ENCODE assay signal across 8 cellular contexts in the genomic region with DNA sequence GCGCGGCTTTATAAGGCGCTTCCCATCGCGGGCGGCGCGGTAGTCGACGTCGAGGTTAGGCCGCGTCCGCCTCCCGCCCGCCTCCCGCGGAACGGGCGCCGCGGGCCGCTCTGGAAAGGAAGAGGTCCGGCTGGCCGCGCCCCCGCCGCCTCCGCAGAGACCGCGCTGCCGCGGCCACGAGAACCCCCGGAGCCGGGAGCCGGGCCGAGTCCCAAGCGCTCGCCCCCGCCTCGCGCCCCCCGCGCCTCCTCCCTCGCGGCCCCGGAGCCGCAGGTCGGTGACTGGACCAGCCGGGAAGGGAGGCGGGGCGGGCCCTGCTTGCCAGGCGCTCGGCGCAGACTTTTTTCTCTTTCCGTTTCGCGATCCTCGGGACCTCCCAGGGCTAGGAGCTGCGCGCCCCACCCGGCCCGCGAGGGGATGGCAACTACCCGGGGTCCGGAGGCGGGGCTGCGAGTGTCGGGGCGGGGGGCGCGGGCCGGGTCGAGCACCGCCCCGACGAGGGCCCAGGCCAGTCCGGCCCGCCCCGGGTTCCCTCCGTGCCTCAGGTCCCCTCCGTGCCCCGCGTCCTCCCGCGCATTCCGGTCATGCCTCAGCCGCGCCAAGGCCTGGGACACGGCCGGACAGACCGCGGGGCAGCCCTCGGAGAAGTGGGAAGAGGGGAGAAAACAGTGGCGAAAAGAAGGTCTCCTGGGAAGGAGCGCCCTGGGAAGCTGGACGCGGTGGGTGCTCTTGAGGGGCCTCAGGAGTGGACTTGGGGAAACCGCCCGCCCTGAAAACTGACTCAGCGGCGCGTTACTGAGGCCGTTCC. TPM values are rescaled to one million over a fixed set of nuclear protein-coding genes. Genes with fewer than 3 reads are reported as not detected.
DNase-seq lines count a peak whose midpoint lies in the region; ATAC-seq and TF ChIP-seq lines count a peak whose summit lies in the region.

No MANE protein-coding gene starts in this region.

- H3K4me3 Mint-ChIP-seq in neural progenitor cell = peak overlapping the region; percentile 79

- H3K36me3 Mint-ChIP-seq in neural progenitor cell = no peaks in the 10 kb centered on the region

- peak overlapping the region; percentile 57 for H3K4me3 ChIP-seq in neural progenitor cell

- no peaks in the 10 kb centered on the region for H3K9me3 ChIP-seq in neural progenitor cell (ENCODE audit: low read depth)

- H4K20me1 ChIP-seq in neural progenitor cell (ENCODE audit: low read depth) = peaks cover 3% of the 10 kb centered on the region

- H3K27me3 ChIP-seq in foreskin keratinocyte (no peaks in the 10 kb centered on the region), neural progenitor cell (peaks cover 84% of the 10 kb centered on the region)

- no peaks in the 10 kb centered on the region for H3K9me3 Mint-ChIP-seq in neural progenitor cell

- H2AFZ ChIP-seq in neural progenitor cell (replicated peaks) = peak overlapping the region; percentile 93

- H3K4me1 ChIP-seq in foreskin keratinocyte (peaks cover 4% of the 10 kb centered on the region), neural progenitor cell (peaks cover 7% of the 10 kb centered on the region)

- H3K79me2 ChIP-seq in neural progenitor cell (ENCODE audit: low read depth) = no peaks in the 10 kb centered on the region

- H3K27ac Mint-ChIP-seq in neural progenitor cell = no peak overlapping the region

- peak overlapping the region; percentile 90 for H3K27ac ChIP-seq in foreskin keratinocyte
- no peak overlapping the region for H3K27ac ChIP-seq in neural progenitor cell
- H3K27ac ChIP-seq in substantia nigra (ENCODE audit: low read depth, low read length, poor library complexity, severe bottlenecking) = peak overlapping the region; percentile 69

- peaks cover 38% of the 10 kb centered on the region for H3K4me1 Mint-ChIP-seq in neural progenitor cell

- H3K36me3 ChIP-seq in neural progenitor cell = no peaks in the 10 kb centered on the region

- peaks cover 19% of the 10 kb centered on the region for H3F3A ChIP-seq in neural progenitor cell (ENCODE audit: low read depth)

- ATAC-seq in GM19023 (IDR thresholded peaks at IDR 0.05; ENCODE audit: unreplicated experiment) = peak; percentile 46
- peak; percentile 57 for ATAC-seq in HG03159 (IDR thresholded peaks at IDR 0.05; ENCODE audit: unreplicated experiment)
- ATAC-seq in foreskin keratinocyte = peak; percentile 70

- no peak overlapping the region for H3K9ac ChIP-seq in neural progenitor cell

- TF ChIP-seq CTCF in foreskin keratinocyte (conservative IDR thresholded peaks at IDR 0.05) = peak; percentile 40
- TF ChIP-seq CTCF in neural progenitor cell (IDR thresholded peaks at IDR 0.05) = peak; percentile 38

- peak overlapping the region; percentile 86 for H3K4me2 ChIP-seq in neural progenitor cell

- peaks cover 19% of the 10 kb centered on the region for H3K27me3 Mint-ChIP-seq in neural progenitor cell (ENCODE audit: insufficient read depth, low read depth)

- peak; percentile 81 for DNase-seq in Ammon's horn (ENCODE audit: low spot score)
- DNase-seq in RPMI7951 (ENCODE audit: low read depth) = peak; percentile 91
- peak; percentile 78 for DNase-seq in activated naive CD4-positive, alpha-beta T cell treated with Interleukin-2 at 50 U/mL for 16 hours
- peak; percentile 37 to 64 for DNase-seq in foreskin keratinocyte
- DNase-seq in neural progenitor cell (ENCODE audit: low spot score) = peak; percentile 91
- DNase-seq in substantia nigra (lab: John Stamatoyannopoulos, UW) = peak in 42 of 49 donors; percentile 29 to 90 (median 58)

RNA-seq across cellular contexts. Expression of a gene that starts 0.4 kb away (rescaled TPM):
- total RNA-seq in RPMI7951 (2014; rRNA removed; shearing (Covaris generic)) = 24.9 and 30.3 TPM in 2 replicates
- total RNA-seq in foreskin keratinocyte (33.0 and 40.0 TPM in 2 replicates), neural progenitor cell (ENCODE audit: low replicate concordance) (1.5 and 2.0 TPM in 2 replicates)
- polyA plus RNA-seq in foreskin keratinocyte = 29.4 and 34.9 TPM in 2 replicates
